ENCODE assay signal across 12 cellular contexts in genomic region chr10:3424102-3424803, GRCh38.
DNase-seq lines count a peak whose midpoint lies in the region; ATAC-seq and TF ChIP-seq lines count a peak whose summit lies in the region.
"Had no signal": no experiment of that assay in that cellular context is flagged by ENCODE, and none has a peak within 500 bp of the region (broad histone marks: within the 10 kb centered on the region; RNA-seq: fewer than 3 reads in every experiment).

No MANE protein-coding gene starts in this region.

- H3K9me3 Mint-ChIP-seq in activated T-helper 1 cell treated with anti-CD3 and anti-CD28 coated beads, Interleukin-12 subunit alpha, Interleukin-12 subunit beta, Interleukin-2, Interleukin-4 antibody, amounts not matched to agents 30 ng/mL and 10 ng/mL and 1 ng/mL, durations not matched to agents 14 hours and 24 hours and 36 hours: no peaks in the 10 kb centered on the region
- H3K9me3 Mint-ChIP-seq in CD4-positive, alpha-beta T cell: no peaks in the 10 kb centered on the region
- H3K9me3 Mint-ChIP-seq: HFFc6 had no signal

- no peak overlapping the region for H3K4me3 Mint-ChIP-seq in activated T-helper 1 cell treated with anti-CD3 and anti-CD28 coated beads, Interleukin-12 subunit alpha, Interleukin-12 subunit beta, Interleukin-2, Interleukin-4 antibody, amounts not matched to agents 30 ng/mL and 10 ng/mL and 1 ng/mL, durations not matched to agents 14 hours and 24 hours and 36 hours
- no peak overlapping the region for H3K4me3 Mint-ChIP-seq in CD4-positive, alpha-beta T cell
- H3K4me3 Mint-ChIP-seq: HFFc6 had no signal

- no peak for TF ChIP-seq CTCF in CD4-positive, alpha-beta T cell (IDR thresholded peaks at IDR 0.05)

- peak; percentile 8 for DNase-seq in SIG-M5 treated with dmso at 0.1 percent for 504 hours (lab: John Stamatoyannopoulos, UW; ENCODE audit: unreplicated experiment)
- no peak for DNase-seq in SIG-M5 (lab: John Stamatoyannopoulos, UW)
- DNase-seq in activated T-helper 1 cell treated with anti-CD3 and anti-CD28 coated beads, Interleukin-12 subunit alpha, Interleukin-12 subunit beta, Interleukin-2, Interleukin-4 antibody, amounts not matched to agents 30 ng/mL and 10 ng/mL and 1 ng/mL, durations not matched to agents 14 hours and 24 hours and 36 hours (ENCODE audit: low spot score): no peak
- peak; percentile 80 for DNase-seq in kidney tubule cell (ENCODE audit: low spot score)
- DNase-seq in stimulated activated CD4-positive, alpha-beta T cell treated with anti-CD3 and anti-CD28 coated beads, Interleukin-4, amount 100 ng/mL, for 24 hours: no peak
- no peak for DNase-seq in CD4-positive, alpha-beta T cell
- DNase-seq: HFFc6, hippocampal formation, WERI-Rb-1 had no signal

- intact Hi-C loops in activated T-helper 1 cell treated with anti-CD3 and anti-CD28 coated beads, Interleukin-12 subunit alpha, Interleukin-12 subunit beta, Interleukin-2, Interleukin-4 antibody, amounts not matched to agents 30 ng/mL and 10 ng/mL and 1 ng/mL, durations not matched to agents 14 hours and 24 hours and 36 hours (cut with micrococcal nuclease): no loop called here
- intact Hi-C loops in CD4-positive, alpha-beta T cell (cut with DNase I, micrococcal nuclease): no loop called here

- no peaks in the 10 kb centered on the region for H3K36me3 ChIP-seq in urinary bladder (ENCODE audit: insufficient read depth)
- H3K36me3 ChIP-seq: thoracic aorta, WERI-Rb-1 had no signal

- peaks cover 1% of the 10 kb centered on the region for H3K4me1 ChIP-seq in urinary bladder (ENCODE audit: insufficient read depth)

- H3K4me1 Mint-ChIP-seq in activated T-helper 1 cell treated with anti-CD3 and anti-CD28 coated beads, Interleukin-12 subunit alpha, Interleukin-12 subunit beta, Interleukin-2, Interleukin-4 antibody, amounts not matched to agents 30 ng/mL and 10 ng/mL and 1 ng/mL, durations not matched to agents 14 hours and 24 hours and 36 hours (ENCODE audit: low read depth): peaks cover 39% of the 10 kb centered on the region
- peaks cover 32% of the 10 kb centered on the region for H3K4me1 Mint-ChIP-seq in CD4-positive, alpha-beta T cell (ENCODE audit: low read depth)

- no peaks in the 10 kb centered on the region for H3K9me3 ChIP-seq in CD4-positive, alpha-beta T cell (ENCODE audit: control insufficient read depth, low read length)
- H3K9me3 ChIP-seq: thoracic aorta had no signal

- H3K27me3 ChIP-seq in CD4-positive, alpha-beta T cell (ENCODE audit: control insufficient read depth, insufficient read depth, low read length): no peaks in the 10 kb centered on the region

- no peak for ATAC-seq in CD4-positive, alpha-beta T cell (ENCODE audit: poor library complexity)
- ATAC-seq in GM21529 (IDR thresholded peaks at IDR 0.05; ENCODE audit: unreplicated experiment): no peak

- POLR2A ChIA-PET in CD4-positive, alpha-beta T cell (lab: Charles Lee): no interaction called here

- peak overlapping the region; percentile 42 for H3K27ac Mint-ChIP-seq in activated T-helper 1 cell treated with anti-CD3 and anti-CD28 coated beads, Interleukin-12 subunit alpha, Interleukin-12 subunit beta, Interleukin-2, Interleukin-4 antibody, amounts not matched to agents 30 ng/mL and 10 ng/mL and 1 ng/mL, durations not matched to agents 14 hours and 24 hours and 36 hours
- H3K27ac Mint-ChIP-seq in CD4-positive, alpha-beta T cell: no peak overlapping the region
- H3K27ac Mint-ChIP-seq: HFFc6 had no signal

- CTCF ChIA-PET in CD4-positive, alpha-beta T cell (lab: Charles Lee): no interaction called here

- 73% methylated on average over 26 of the region's 26 CpGs for WGBS in urinary bladder

- no peaks in the 10 kb centered on the region for H3K36me3 Mint-ChIP-seq in activated T-helper 1 cell treated with anti-CD3 and anti-CD28 coated beads, Interleukin-12 subunit alpha, Interleukin-12 subunit beta, Interleukin-2, Interleukin-4 antibody, amounts not matched to agents 30 ng/mL and 10 ng/mL and 1 ng/mL, durations not matched to agents 14 hours and 24 hours and 36 hours (ENCODE audit: low read depth)
- H3K36me3 Mint-ChIP-seq in CD4-positive, alpha-beta T cell (ENCODE audit: low read depth): no peaks in the 10 kb centered on the region

- H3K27ac ChIP-seq in urinary bladder (ENCODE audit: low read depth): peak overlapping the region; percentile 79
- no peak overlapping the region for H3K27ac ChIP-seq in CD4-positive, alpha-beta T cell (ENCODE audit: low read depth, low read length)
- H3K27ac ChIP-seq: thoracic aorta, WERI-Rb-1 had no signal

- no peak overlapping the region for H3K4me3 ChIP-seq in urinary bladder (ENCODE audit: low read depth, low read length)
- H3K4me3 ChIP-seq: thoracic aorta had no signal

- peaks cover 16% of the 10 kb centered on the region for H3K27me3 Mint-ChIP-seq in activated T-helper 1 cell treated with anti-CD3 and anti-CD28 coated beads, Interleukin-12 subunit alpha, Interleukin-12 subunit beta, Interleukin-2, Interleukin-4 antibody, amounts not matched to agents 30 ng/mL and 10 ng/mL and 1 ng/mL, durations not matched to agents 14 hours and 24 hours and 36 hours (ENCODE audit: insufficient read depth)
- H3K27me3 Mint-ChIP-seq in CD4-positive, alpha-beta T cell: no peaks in the 10 kb centered on the region

Comparison
In these comparisons a context has a peak if more than half of its experiments do, and no peak if none do; other contexts are left out.
1. DNase-seq: peak in SIG-M5 treated with dmso at 0.1 percent for 504 hours (single experiment) and kidney tubule cell (single experiment); none in SIG-M5 (single experiment), activated T-helper 1 cell treated with anti-CD3 and anti-CD28 coated beads, Interleukin-12 subunit alpha, Interleukin-12 subunit beta, Interleukin-2, Interleukin-4 antibody, amounts not matched to agents 30 ng/mL and 10 ng/mL and 1 ng/mL, durations not matched to agents 14 hours and 24 hours and 36 hours (single experiment), stimulated activated CD4-positive, alpha-beta T cell treated with anti-CD3 and anti-CD28 coated beads, Interleukin-4, amount 100 ng/mL, for 24 hours (single experiment) and CD4-positive, alpha-beta T cell (0 of 10).